ENCODE assay signal across 15 cellular contexts in the genomic region with DNA sequence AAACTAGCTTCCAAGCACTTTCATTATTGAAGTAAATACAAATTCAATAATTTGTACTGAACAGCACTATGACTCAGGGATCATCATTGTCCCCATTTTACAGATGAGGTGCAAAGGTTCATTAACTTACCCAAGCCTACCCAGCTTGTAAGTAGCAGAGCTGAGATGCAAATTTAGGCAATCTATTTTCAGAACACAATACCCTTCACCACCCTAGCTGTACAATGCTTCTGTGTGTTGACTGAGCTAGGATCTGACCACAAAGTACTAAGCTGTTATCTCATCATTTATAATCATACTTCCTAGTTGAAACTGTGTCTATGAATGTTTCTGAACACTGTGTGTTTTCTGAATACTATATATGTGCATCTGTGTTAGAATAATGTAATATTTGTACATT. TPM values are rescaled to one million over a fixed set of nuclear protein-coding genes. Genes with fewer than 3 reads are reported as not detected.
DNase-seq lines count a peak whose midpoint lies in the region; ATAC-seq and TF ChIP-seq lines count a peak whose summit lies in the region.
"Had no signal": no experiment of that assay in that cellular context is flagged by ENCODE, and none has a peak within 500 bp of the region (broad histone marks: within the 10 kb centered on the region; RNA-seq: fewer than 3 reads in every experiment).

No MANE protein-coding gene starts in this region.

- no peak for DNase-seq in T-helper 9 cell
- no peak for DNase-seq in NCI-H446 (lab: John Stamatoyannopoulos, UW)
- no peak for DNase-seq in activated CD4-positive, alpha-beta T cell treated with anti-CD3 and anti-CD28 coated beads for 48 hours
- DNase-seq: aorta; DMS 273 treated with DMSO at 0.1 percent for 48 hours; NCI-H1694; SHP77; stimulated activated CD4-positive, alpha-beta T cell treated with anti-CD3 and anti-CD28 coated beads, Interleukin-2, amount 100 ng/mL, for 48 hours; thyroid gland had no signal

- ATAC-seq in GM18868 (IDR thresholded peaks at IDR 0.05; ENCODE audit: unreplicated experiment) (peak; percentile 86), GM21529 (IDR thresholded peaks at IDR 0.05; ENCODE audit: unreplicated experiment) (peak; percentile 86), HG03175 (IDR thresholded peaks at IDR 0.05; ENCODE audit: unreplicated experiment) (peak; percentile 78), esophagus mucosa (peak; percentile 17), SK-N-SH treated with all-trans-retinoic acid at 6 μM for 48 hours (no peak)

TF ChIP-seq in SK-N-SH treated with all-trans-retinoic acid at 6 μM for 48 hours, 23 proteins besides CTCF, POLR2A, EP300 and RAD21:
- TF ChIP-seq, protein P1, sequence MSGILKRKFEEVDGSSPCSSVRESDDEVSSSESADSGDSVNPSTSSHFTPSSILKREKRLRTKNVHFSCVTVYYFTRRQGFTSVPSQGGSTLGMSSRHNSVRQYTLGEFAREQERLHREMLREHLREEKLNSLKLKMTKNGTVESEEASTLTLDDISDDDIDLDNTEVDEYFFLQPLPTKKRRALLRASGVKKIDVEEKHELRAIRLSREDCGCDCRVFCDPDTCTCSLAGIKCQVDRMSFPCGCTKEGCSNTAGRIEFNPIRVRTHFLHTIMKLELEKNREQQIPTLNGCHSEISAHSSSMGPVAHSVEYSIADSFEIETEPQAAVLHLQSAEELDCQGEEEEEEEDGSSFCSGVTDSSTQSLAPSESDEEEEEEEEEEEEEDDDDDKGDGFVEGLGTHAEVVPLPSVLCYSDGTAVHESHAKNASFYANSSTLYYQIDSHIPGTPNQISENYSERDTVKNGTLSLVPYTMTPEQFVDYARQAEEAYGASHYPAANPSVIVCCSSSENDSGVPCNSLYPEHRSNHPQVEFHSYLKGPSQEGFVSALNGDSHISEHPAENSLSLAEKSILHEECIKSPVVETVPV (CRISPR knock-in tag; IDR thresholded peaks at IDR 0.05), result no peak
- TF ChIP-seq ARNTL (CRISPR knock-in tag; IDR thresholded peaks at IDR 0.05; ENCODE audit: borderline replicate concordance, low read depth) (no peak), ESRRG (CRISPR knock-in tag; IDR thresholded peaks at IDR 0.05) (no peak), ZFP3 (CRISPR knock-in tag; IDR thresholded peaks at IDR 0.05) (no peak), TOX (CRISPR knock-in tag; IDR thresholded peaks at IDR 0.05; ENCODE audit: borderline replicate concordance) (no peak), BACH2 (CRISPR knock-in tag; IDR thresholded peaks at IDR 0.05; ENCODE audit: borderline replicate concordance) (no peak), ZNF8 (CRISPR knock-in tag; IDR thresholded peaks at IDR 0.05) (no peak), ZNF565 (CRISPR knock-in tag; conservative IDR thresholded peaks at IDR 0.05; ENCODE audit: low read depth) (no peak), PPARA (CRISPR knock-in tag; IDR thresholded peaks at IDR 0.05; ENCODE audit: borderline replicate concordance) (no peak), ISL1 (CRISPR knock-in tag; IDR thresholded peaks at IDR 0.05) (no peak), OSR1 (CRISPR knock-in tag; IDR thresholded peaks at IDR 0.05) (no peak), ZNF70 (CRISPR knock-in tag; IDR thresholded peaks at IDR 0.05) (no peak)
- TF ChIP-seq, protein P2, sequence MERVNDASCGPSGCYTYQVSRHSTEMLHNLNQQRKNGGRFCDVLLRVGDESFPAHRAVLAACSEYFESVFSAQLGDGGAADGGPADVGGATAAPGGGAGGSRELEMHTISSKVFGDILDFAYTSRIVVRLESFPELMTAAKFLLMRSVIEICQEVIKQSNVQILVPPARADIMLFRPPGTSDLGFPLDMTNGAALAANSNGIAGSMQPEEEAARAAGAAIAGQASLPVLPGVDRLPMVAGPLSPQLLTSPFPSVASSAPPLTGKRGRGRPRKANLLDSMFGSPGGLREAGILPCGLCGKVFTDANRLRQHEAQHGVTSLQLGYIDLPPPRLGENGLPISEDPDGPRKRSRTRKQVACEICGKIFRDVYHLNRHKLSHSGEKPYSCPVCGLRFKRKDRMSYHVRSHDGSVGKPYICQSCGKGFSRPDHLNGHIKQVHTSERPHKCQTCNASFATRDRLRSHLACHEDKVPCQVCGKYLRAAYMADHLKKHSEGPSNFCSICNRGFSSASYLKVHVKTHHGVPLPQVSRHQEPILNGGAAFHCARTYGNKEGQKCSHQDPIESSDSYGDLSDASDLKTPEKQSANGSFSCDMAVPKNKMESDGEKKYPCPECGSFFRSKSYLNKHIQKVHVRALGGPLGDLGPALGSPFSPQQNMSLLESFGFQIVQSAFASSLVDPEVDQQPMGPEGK (CRISPR knock-in tag; IDR thresholded peaks at IDR 0.05; ENCODE audit: borderline replicate concordance), result no peak
- TF ChIP-seq, protein P3, sequence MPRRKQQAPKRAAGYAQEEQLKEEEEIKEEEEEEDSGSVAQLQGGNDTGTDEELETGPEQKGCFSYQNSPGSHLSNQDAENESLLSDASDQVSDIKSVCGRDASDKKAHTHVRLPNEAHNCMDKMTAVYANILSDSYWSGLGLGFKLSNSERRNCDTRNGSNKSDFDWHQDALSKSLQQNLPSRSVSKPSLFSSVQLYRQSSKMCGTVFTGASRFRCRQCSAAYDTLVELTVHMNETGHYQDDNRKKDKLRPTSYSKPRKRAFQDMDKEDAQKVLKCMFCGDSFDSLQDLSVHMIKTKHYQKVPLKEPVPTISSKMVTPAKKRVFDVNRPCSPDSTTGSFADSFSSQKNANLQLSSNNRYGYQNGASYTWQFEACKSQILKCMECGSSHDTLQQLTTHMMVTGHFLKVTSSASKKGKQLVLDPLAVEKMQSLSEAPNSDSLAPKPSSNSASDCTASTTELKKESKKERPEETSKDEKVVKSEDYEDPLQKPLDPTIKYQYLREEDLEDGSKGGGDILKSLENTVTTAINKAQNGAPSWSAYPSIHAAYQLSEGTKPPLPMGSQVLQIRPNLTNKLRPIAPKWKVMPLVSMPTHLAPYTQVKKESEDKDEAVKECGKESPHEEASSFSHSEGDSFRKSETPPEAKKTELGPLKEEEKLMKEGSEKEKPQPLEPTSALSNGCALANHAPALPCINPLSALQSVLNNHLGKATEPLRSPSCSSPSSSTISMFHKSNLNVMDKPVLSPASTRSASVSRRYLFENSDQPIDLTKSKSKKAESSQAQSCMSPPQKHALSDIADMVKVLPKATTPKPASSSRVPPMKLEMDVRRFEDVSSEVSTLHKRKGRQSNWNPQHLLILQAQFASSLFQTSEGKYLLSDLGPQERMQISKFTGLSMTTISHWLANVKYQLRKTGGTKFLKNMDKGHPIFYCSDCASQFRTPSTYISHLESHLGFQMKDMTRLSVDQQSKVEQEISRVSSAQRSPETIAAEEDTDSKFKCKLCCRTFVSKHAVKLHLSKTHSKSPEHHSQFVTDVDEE (CRISPR knock-in tag; IDR thresholded peaks at IDR 0.05), result no peak
- TF ChIP-seq, protein P4, sequence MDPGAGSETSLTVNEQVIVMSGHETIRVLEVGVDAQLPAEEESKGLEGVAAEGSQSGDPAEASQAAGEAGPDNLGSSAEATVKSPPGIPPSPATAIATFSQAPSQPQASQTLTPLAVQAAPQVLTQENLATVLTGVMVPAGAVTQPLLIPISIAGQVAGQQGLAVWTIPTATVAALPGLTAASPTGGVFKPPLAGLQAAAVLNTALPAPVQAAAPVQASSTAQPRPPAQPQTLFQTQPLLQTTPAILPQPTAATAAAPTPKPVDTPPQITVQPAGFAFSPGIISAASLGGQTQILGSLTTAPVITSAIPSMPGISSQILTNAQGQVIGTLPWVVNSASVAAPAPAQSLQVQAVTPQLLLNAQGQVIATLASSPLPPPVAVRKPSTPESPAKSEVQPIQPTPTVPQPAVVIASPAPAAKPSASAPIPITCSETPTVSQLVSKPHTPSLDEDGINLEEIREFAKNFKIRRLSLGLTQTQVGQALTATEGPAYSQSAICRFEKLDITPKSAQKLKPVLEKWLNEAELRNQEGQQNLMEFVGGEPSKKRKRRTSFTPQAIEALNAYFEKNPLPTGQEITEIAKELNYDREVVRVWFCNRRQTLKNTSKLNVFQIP (CRISPR knock-in tag; IDR thresholded peaks at IDR 0.05; ENCODE audit: borderline replicate concordance, low read depth), result no peak
- TF ChIP-seq, protein P5, sequence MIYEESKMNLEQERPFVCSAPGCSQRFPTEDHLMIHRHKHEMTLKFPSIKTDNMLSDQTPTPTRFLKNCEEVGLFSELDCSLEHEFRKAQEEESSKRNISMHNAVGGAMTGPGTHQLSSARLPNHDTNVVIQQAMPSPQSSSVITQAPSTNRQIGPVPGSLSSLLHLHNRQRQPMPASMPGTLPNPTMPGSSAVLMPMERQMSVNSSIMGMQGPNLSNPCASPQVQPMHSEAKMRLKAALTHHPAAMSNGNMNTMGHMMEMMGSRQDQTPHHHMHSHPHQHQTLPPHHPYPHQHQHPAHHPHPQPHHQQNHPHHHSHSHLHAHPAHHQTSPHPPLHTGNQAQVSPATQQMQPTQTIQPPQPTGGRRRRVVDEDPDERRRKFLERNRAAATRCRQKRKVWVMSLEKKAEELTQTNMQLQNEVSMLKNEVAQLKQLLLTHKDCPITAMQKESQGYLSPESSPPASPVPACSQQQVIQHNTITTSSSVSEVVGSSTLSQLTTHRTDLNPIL (CRISPR knock-in tag; IDR thresholded peaks at IDR 0.05; ENCODE audit: low read depth), result no peak

RNA-seq across cellular contexts. Expression of a gene that starts 3.2 kb away (rescaled TPM):
- total RNA-seq in esophagus mucosa, result 6.3 TPM
- total RNA-seq: aorta had no signal

RNA-seq across cellular contexts. Expression of a gene that starts 29.9 kb away (rescaled TPM):
- 1.2 TPM for total RNA-seq in esophagus mucosa
- total RNA-seq: epithelial cell of proximal tubule had no signal
